Comparison of ENCODE assay signal across 8 cellular contexts in genomic region chr4:152696764-152697250, GRCh38. TPM values are rescaled to one million over a fixed set of nuclear protein-coding genes. Genes with fewer than 3 reads are reported as not detected.
DNase-seq lines count a peak whose midpoint lies in the region; ATAC-seq lines count a peak whose summit lies in the region.

No MANE protein-coding gene starts in this region.

- DNase-seq in activated naive CD4-positive, alpha-beta T cell treated with Interleukin-2 at 50 U/mL for 16 hours = peak; percentile 70
- DNase-seq in activated naive CD4-positive, alpha-beta T cell (lab: John Stamatoyannopoulos, UW) = no peak
- peak; percentile 40 for DNase-seq in activated CD4-positive, CD25-positive, alpha-beta regulatory T cell treated with anti-CD3 and anti-CD28 coated beads, Interleukin-2, amount 50 U/mL, for 72 hours
- DNase-seq in fibroblast of gingiva (ENCODE audit: low read depth) = peak; percentile 3
- peak; percentile 18 to 44 for DNase-seq in stimulated activated CD4-positive, alpha-beta T cell treated with anti-CD3 and anti-CD28 coated beads, Interleukin-4, amount 100 ng/mL, for 4 hours
- DNase-seq in AG08395 (ENCODE audit: low spot score) = no peak
- DNase-seq in left lobe of liver (ENCODE audit: low spot score) = no peak

- ATAC-seq in HG03139 (IDR thresholded peaks at IDR 0.05; ENCODE audit: unreplicated experiment) (peak; percentile 96), left lobe of liver (no peak)

RNA-seq across cellular contexts. Expression of gene TMEM154, which starts 17.0 kb away (rescaled TPM):
- 2.1 TPM for total RNA-seq in left lobe of liver

Comparison
In these comparisons a context has a peak if more than half of its experiments do, and no peak if none do; other contexts are left out.
1. DNase-seq: peak in activated naive CD4-positive, alpha-beta T cell treated with Interleukin-2 at 50 U/mL for 16 hours (single experiment), activated CD4-positive, CD25-positive, alpha-beta regulatory T cell treated with anti-CD3 and anti-CD28 coated beads, Interleukin-2, amount 50 U/mL, for 72 hours (single experiment), fibroblast of gingiva (single experiment) and stimulated activated CD4-positive, alpha-beta T cell treated with anti-CD3 and anti-CD28 coated beads, Interleukin-4, amount 100 ng/mL, for 4 hours (2 of 2); none in activated naive CD4-positive, alpha-beta T cell (0 of 4), AG08395 (single experiment) and left lobe of liver (single experiment).